In the genomic region with DNA sequence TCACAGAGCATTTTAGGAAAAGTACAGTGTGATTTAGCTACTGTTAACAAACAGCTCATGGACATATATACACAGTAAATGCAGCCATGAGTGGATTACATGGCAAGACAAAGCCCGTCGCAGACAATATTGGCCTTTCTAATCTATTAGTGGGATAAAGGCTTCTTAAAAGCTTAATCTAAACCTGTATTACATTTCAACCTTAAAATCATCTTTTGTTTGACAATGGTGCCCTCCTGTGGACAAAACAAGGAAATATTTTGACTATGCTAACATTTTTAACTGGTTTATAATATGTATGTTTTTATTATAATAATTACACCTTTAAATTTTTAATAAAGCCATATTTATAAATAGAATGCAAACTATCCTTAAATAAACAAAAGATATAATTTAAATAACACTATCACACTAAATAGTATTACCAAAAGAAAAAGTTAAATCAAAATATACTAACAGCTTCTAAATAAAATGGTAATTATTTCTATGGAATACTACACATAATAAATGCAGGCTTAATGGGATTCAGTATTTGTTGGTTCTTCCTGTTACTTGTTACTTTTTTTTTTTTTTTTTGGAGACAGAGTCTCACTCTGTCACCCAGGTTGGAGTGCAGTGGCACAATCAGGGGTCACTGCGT, we compare ENCODE assay signal across 8 cellular contexts. TPM values are rescaled to one million over a fixed set of nuclear protein-coding genes. Genes with fewer than 3 reads are reported as not detected.
DNase-seq lines count a peak whose midpoint lies in the region; ATAC-seq, FAIRE-seq and TF ChIP-seq lines count a peak whose summit lies in the region.

No MANE protein-coding gene starts in this region.

- peak; percentile 97 for FAIRE-seq in pancreas (lab: Jason Lieb, UNC)

- 28 to 29% methylated on average over 3 of the region's 3 CpGs for WGBS in pancreas, 2 donors

- no peaks in the 10 kb centered on the region for H3K4me1 ChIP-seq in pancreas

- H3K27me3 ChIP-seq in dorsolateral prefrontal cortex (no peaks in the 10 kb centered on the region), pancreas (no peaks in the 10 kb centered on the region)

- DNase-seq in activated CD4-positive, alpha-beta T cell treated with anti-CD3 and anti-CD28 coated beads, Interleukin-2, amount 10 ng/mL, durations not matched to agents 24 days and 14 days: peak; percentile 62
- DNase-seq in activated CD4-positive, alpha-beta T cell treated with anti-CD3 and anti-CD28 coated beads, Interleukin-2, amount 50 U/mL, for 48 hours: no peak
- DNase-seq in NCI-H524 (lab: John Stamatoyannopoulos, UW): peak; percentile 67 to 86
- no peak for DNase-seq in dorsolateral prefrontal cortex
- DNase-seq in pancreas: no peak
- DNase-seq in epidermal melanocyte (ENCODE audit: insufficient read length, low spot score): no peak

- peaks cover 18% of the 10 kb centered on the region for H3K27me3 Mint-ChIP-seq in activated CD4-positive, alpha-beta T cell treated with anti-CD3 and anti-CD28 coated beads, Interleukin-2, amount 10 ng/mL, durations not matched to agents 24 days and 14 days

- H3K27ac Mint-ChIP-seq in activated CD4-positive, alpha-beta T cell treated with anti-CD3 and anti-CD28 coated beads, Interleukin-2, amount 10 ng/mL, durations not matched to agents 24 days and 14 days: no peak overlapping the region

- H3K36me3 ChIP-seq in pancreas: no peaks in the 10 kb centered on the region

- ATAC-seq in pancreas (peak in 3 of 4 donors; percentile 41 to 62 (median 58)), HG03108 (IDR thresholded peaks at IDR 0.05; ENCODE audit: unreplicated experiment) (no peak), HG02970 (IDR thresholded peaks at IDR 0.05; ENCODE audit: low FRiP score, unreplicated experiment) (no peak)

- no peaks in the 10 kb centered on the region for H3K9me3 ChIP-seq in pancreas

- no peaks in the 10 kb centered on the region for H3K9me3 Mint-ChIP-seq in activated CD4-positive, alpha-beta T cell treated with anti-CD3 and anti-CD28 coated beads, Interleukin-2, amount 10 ng/mL, durations not matched to agents 24 days and 14 days

- no peaks in the 10 kb centered on the region for H3K4me1 Mint-ChIP-seq in activated CD4-positive, alpha-beta T cell treated with anti-CD3 and anti-CD28 coated beads, Interleukin-2, amount 10 ng/mL, durations not matched to agents 24 days and 14 days

- no peak overlapping the region for H3K4me3 ChIP-seq in dorsolateral prefrontal cortex
- H3K4me3 ChIP-seq in pancreas: no peak overlapping the region

- TF ChIP-seq CTCF in dorsolateral prefrontal cortex (IDR thresholded peaks at IDR 0.05 in 54 of 56, conservative IDR thresholded peaks at IDR 0.05 in 2 of 56; ENCODE audit: low read depth in 1 of 56, partially characterized antibody in 56 of 56): peak; percentile 36 to 82 (median 66)
- TF ChIP-seq CTCF in pancreas (IDR thresholded peaks at IDR 0.05): peak; percentile 12 to 51 (median 36)

- intact Hi-C loops in activated CD4-positive, alpha-beta T cell treated with anti-CD3 and anti-CD28 coated beads, Interleukin-2, amount 10 ng/mL, durations not matched to agents 24 days and 14 days (cut with micrococcal nuclease): no loop called here
- intact Hi-C loops in dorsolateral prefrontal cortex (cut with DNase I): loop anchor here in 1 of 2 donors (5.0 kb wide), 1 partner anchor 79 kb away; no protein-coding TSS in a partner anchor
- intact Hi-C loops in pancreas (cut with DNase I): no loop called here

- no peaks in the 10 kb centered on the region for H3K36me3 Mint-ChIP-seq in activated CD4-positive, alpha-beta T cell treated with anti-CD3 and anti-CD28 coated beads, Interleukin-2, amount 10 ng/mL, durations not matched to agents 24 days and 14 days (ENCODE audit: low read depth)

- no peak overlapping the region for H3K27ac ChIP-seq in dorsolateral prefrontal cortex
- H3K27ac ChIP-seq in pancreas: no peak overlapping the region

- H3K4me3 Mint-ChIP-seq in activated CD4-positive, alpha-beta T cell treated with anti-CD3 and anti-CD28 coated beads, Interleukin-2, amount 10 ng/mL, durations not matched to agents 24 days and 14 days: no peak overlapping the region

RNA-seq across cellular contexts. Expression of a gene that starts 38.6 kb away (rescaled TPM):
- total RNA-seq in activated CD4-positive, alpha-beta T cell treated with anti-CD3 and anti-CD28 coated beads, Interleukin-2, amount 10 ng/mL, durations not matched to agents 24 days and 14 days: not detected in 2 replicates
- total RNA-seq in dorsolateral prefrontal cortex (10 to 100 TPM in 1 of 120 experiments, 1 to 10 TPM in 118, under 1 TPM in 1; 0.44 to 10.4 (median 3.2) TPM), pancreas (not detected)
- under 1 TPM; 0.11 to 0.52 TPM for polyA plus RNA-seq in pancreas

Comparison
In these comparisons a context has a peak if more than half of its experiments do, and no peak if none do; other contexts are left out.
1. DNase-seq: peak in activated CD4-positive, alpha-beta T cell treated with anti-CD3 and anti-CD28 coated beads, Interleukin-2, amount 10 ng/mL, durations not matched to agents 24 days and 14 days (single experiment) and NCI-H524 (2 of 2); none in activated CD4-positive, alpha-beta T cell treated with anti-CD3 and anti-CD28 coated beads, Interleukin-2, amount 50 U/mL, for 48 hours (0 of 2), dorsolateral prefrontal cortex (0 of 10), pancreas (0 of 6) and epidermal melanocyte (single experiment).
2. ATAC-seq: peak in pancreas (3 of 4); none in HG03108 (single experiment) and HG02970 (single experiment).